ENCODE assay signal across 20 cellular contexts in the genomic region with DNA sequence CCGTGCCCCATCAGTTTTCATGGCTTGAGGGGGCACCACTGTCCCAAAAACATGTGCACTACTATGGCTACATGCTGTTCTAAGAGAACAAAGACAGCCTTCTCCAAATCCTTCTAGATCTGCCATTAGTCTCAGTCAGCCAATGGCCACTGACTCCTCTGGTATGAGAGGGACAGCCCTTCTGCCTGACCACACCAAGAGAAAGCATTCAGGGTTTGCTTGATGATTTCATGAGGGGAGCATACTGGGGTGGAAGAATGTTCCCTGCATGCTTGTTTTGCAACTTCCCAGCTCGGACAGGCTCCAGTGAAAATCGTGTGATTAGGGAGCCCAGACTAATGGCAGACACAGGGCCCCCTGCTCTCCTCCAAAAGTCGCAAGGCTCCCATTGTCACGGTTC.
"Had no signal": no experiment of that assay in that cellular context is flagged by ENCODE, and none has a peak within 500 bp of the region (broad histone marks: within the 10 kb centered on the region; RNA-seq: fewer than 3 reads in every experiment).

No MANE protein-coding gene starts in this region.

- DNase-seq: IMR-90, Kasumi-1, KG1, MM.1S, NCI-H1092 treated with DMSO at 0.1 percent for 48 hours, NCI-H1436, NCI-H187, NCI-H2029, NCI-H2081 treated with DMSO at 0.1 percent for 48 hours, NCI-H2171, NCI-H226, NCI-H446, NCI-H510A, NCI-H524 treated with DMSO at 0.1 percent for 48 hours, NCI-H69, NCI-H774, SHP77, SK-N-SH had no signal

- H3K9me3 ChIP-seq: SK-N-SH had no signal

- ATAC-seq: Panc1 had no signal

- H3K27ac ChIP-seq: RWPE1 had no signal

- H3K9ac ChIP-seq: SK-N-SH had no signal
